In genomic region chr10:101997803-101998202, GRCh38 we compare ENCODE assay signal across 17 cellular contexts. TPM values are rescaled to one million over a fixed set of nuclear protein-coding genes. Genes with fewer than 3 reads are reported as not detected.
A peak's percentile ranks its signal among the peaks of the same experiment; 100 is the strongest.
DNase-seq lines count a peak whose midpoint lies in the region; ATAC-seq, FAIRE-seq and TF ChIP-seq lines count a peak whose summit lies in the region.
"Had no signal": no experiment of that assay in that cellular context is flagged by ENCODE, and none has a peak within 500 bp of the region (broad histone marks: within the 10 kb centered on the region; RNA-seq: fewer than 3 reads in every experiment).

No MANE protein-coding gene starts in this region.

- CTCF ChIA-PET in activated CD8-positive, alpha-beta memory T cell treated with anti-CD3 and anti-CD28 coated beads, Interleukin-2, amount 10 ng/mL, durations not matched to agents 7 days and 5 days (lab: Charles Lee), result interaction anchor here (0.9 to 3.4 kb wide), 7 partner anchors 9 to 157 kb away, joined by 3 to 22 read pairs (median 6); partner anchors contain the start of gene KCNIP2
- CTCF ChIA-PET in endothelial cell of umbilical vein (lab: Charles Lee), result interaction anchor here (1.1 to 7.0 kb wide), 6 partner anchors 11 to 157 kb away, joined by 4 to 83 read pairs (median 29); no protein-coding TSS in a partner anchor

- peak overlapping the region; percentile 0 for H3K27ac Mint-ChIP-seq in activated CD8-positive, alpha-beta memory T cell treated with anti-CD3 and anti-CD28 coated beads, Interleukin-2, amount 10 ng/mL, durations not matched to agents 7 days and 5 days
- H3K27ac Mint-ChIP-seq in astrocyte (ENCODE audit: unreplicated experiment) (no peak overlapping the region), nephron progenitor cell (no peak overlapping the region)
- peak overlapping the region; percentile 42 for H3K27ac Mint-ChIP-seq in stimulated activated memory B cell treated with anti-CD40 and anti-IgM and Interleukin-4, amounts not matched to agents 10 μg/mL and 1 μg/mL and 100 μg/mL, for 72 hours
- H3K27ac Mint-ChIP-seq: CD4-positive, alpha-beta T cell had no signal

- H3K4me2 ChIP-seq in astrocyte (ENCODE audit: low read length) (no peak overlapping the region), endothelial cell of umbilical vein (ENCODE audit: insufficient read depth, low read length) (no peak overlapping the region)

- POLR2A ChIA-PET in endothelial cell of umbilical vein (lab: Charles Lee), result no interaction called here

- dilution Hi-C loops in endothelial cell of umbilical vein (cut with MboI; ENCODE audit: extremely low pct_ligation_motif_present, low sequenced_read_pairs), result loop anchor here (25.0 kb wide), 1 partner anchor 111 kb away; no protein-coding TSS in a partner anchor

- no peaks in the 10 kb centered on the region for H3K9me1 ChIP-seq in endothelial cell of umbilical vein (replicated peaks; ENCODE audit: control insufficient read depth, extremely low read depth, insufficient read depth, low read length)

- H3K27me3 ChIP-seq in astrocyte (ENCODE audit: insufficient read depth, low read length) (no peaks in the 10 kb centered on the region), endothelial cell of umbilical vein (ENCODE audit: control insufficient read depth in 2 of 2, insufficient read depth in 2 of 2, low read length in 2 of 2) (no peaks in the 10 kb centered on the region)

- H3K36me3 ChIP-seq in astrocyte (ENCODE audit: insufficient read depth, low read length), result peaks cover 7% of the 10 kb centered on the region
- peaks cover 0 to 4% of the 10 kb centered on the region in 2 experiments for H3K36me3 ChIP-seq in endothelial cell of umbilical vein (ENCODE audit: control insufficient read depth in 2 of 2, extremely low read depth in 1 of 2, insufficient read depth in 2 of 2, low read length in 2 of 2)

- no peak for FAIRE-seq in astrocyte (lab: Jason Lieb, UNC)
- FAIRE-seq in endothelial cell of umbilical vein (lab: Jason Lieb, UNC), result no peak
- FAIRE-seq: G401.6, H54 had no signal

- H3K9ac ChIP-seq in astrocyte (ENCODE audit: low read length) (no peak overlapping the region), endothelial cell of umbilical vein (replicated peaks; ENCODE audit: extremely low read depth, insufficient read depth, low read length) (no peak overlapping the region)

- H3K4me3 Mint-ChIP-seq in activated CD8-positive, alpha-beta memory T cell treated with anti-CD3 and anti-CD28 coated beads, Interleukin-2, amount 10 ng/mL, durations not matched to agents 7 days and 5 days, result no peak overlapping the region
- H3K4me3 Mint-ChIP-seq in astrocyte (ENCODE audit: unreplicated experiment) (no peak overlapping the region), nephron progenitor cell (no peak overlapping the region)
- no peak overlapping the region for H3K4me3 Mint-ChIP-seq in stimulated activated memory B cell treated with anti-CD40 and anti-IgM and Interleukin-4, amounts not matched to agents 10 μg/mL and 1 μg/mL and 100 μg/mL, for 72 hours
- H3K4me3 Mint-ChIP-seq: CD4-positive, alpha-beta T cell had no signal

- H3K79me2 ChIP-seq in astrocyte (ENCODE audit: insufficient read depth, low read length) (no peaks in the 10 kb centered on the region), endothelial cell of umbilical vein (ENCODE audit: control insufficient read depth, insufficient read depth, low read length) (no peaks in the 10 kb centered on the region)

- H3K9me3 ChIP-seq in astrocyte (ENCODE audit: insufficient read depth, low read depth, low read length) (no peaks in the 10 kb centered on the region), endothelial cell of umbilical vein (replicated peaks; ENCODE audit: control insufficient read depth, insufficient read depth, low read length) (no peaks in the 10 kb centered on the region)

- no peaks in the 10 kb centered on the region for H3K9me3 Mint-ChIP-seq in activated CD8-positive, alpha-beta memory T cell treated with anti-CD3 and anti-CD28 coated beads, Interleukin-2, amount 10 ng/mL, durations not matched to agents 7 days and 5 days (ENCODE audit: low read depth)
- H3K9me3 Mint-ChIP-seq in astrocyte (ENCODE audit: unreplicated experiment), result no peaks in the 10 kb centered on the region
- H3K9me3 Mint-ChIP-seq in stimulated activated memory B cell treated with anti-CD40 and anti-IgM and Interleukin-4, amounts not matched to agents 10 μg/mL and 1 μg/mL and 100 μg/mL, for 72 hours, result no peaks in the 10 kb centered on the region
- H3K9me3 Mint-ChIP-seq in nephron progenitor cell, result no peaks in the 10 kb centered on the region
- H3K9me3 Mint-ChIP-seq: CD4-positive, alpha-beta T cell had no signal

- TF ChIP-seq POLR2A in endothelial cell of umbilical vein (IDR thresholded peaks at IDR 0.05; ENCODE audit: low read depth, low read length), result no peak

- BruUV-seq in endothelial cell of umbilical vein (replicated peaks; lab: Mats Ljungman, UMichigan), result no TSS peak

- H3K27me3 Mint-ChIP-seq in activated CD8-positive, alpha-beta memory T cell treated with anti-CD3 and anti-CD28 coated beads, Interleukin-2, amount 10 ng/mL, durations not matched to agents 7 days and 5 days, result no peaks in the 10 kb centered on the region
- no peaks in the 10 kb centered on the region for H3K27me3 Mint-ChIP-seq in astrocyte (ENCODE audit: low read depth, unreplicated experiment)
- no peaks in the 10 kb centered on the region for H3K27me3 Mint-ChIP-seq in stimulated activated memory B cell treated with anti-CD40 and anti-IgM and Interleukin-4, amounts not matched to agents 10 μg/mL and 1 μg/mL and 100 μg/mL, for 72 hours
- H3K27me3 Mint-ChIP-seq in nephron progenitor cell (ENCODE audit: low read depth, poor library complexity), result no peaks in the 10 kb centered on the region
- H3K27me3 Mint-ChIP-seq: CD4-positive, alpha-beta T cell had no signal

- peaks cover 30% of the 10 kb centered on the region for H3K4me1 Mint-ChIP-seq in activated CD8-positive, alpha-beta memory T cell treated with anti-CD3 and anti-CD28 coated beads, Interleukin-2, amount 10 ng/mL, durations not matched to agents 7 days and 5 days
- H3K4me1 Mint-ChIP-seq in astrocyte (ENCODE audit: low read depth, unreplicated experiment) (peaks cover 16% of the 10 kb centered on the region), nephron progenitor cell (peaks cover 26% of the 10 kb centered on the region)
- H3K4me1 Mint-ChIP-seq in stimulated activated memory B cell treated with anti-CD40 and anti-IgM and Interleukin-4, amounts not matched to agents 10 μg/mL and 1 μg/mL and 100 μg/mL, for 72 hours, result peaks cover 50% of the 10 kb centered on the region

- TF ChIP-seq CTCF in astrocyte (IDR thresholded peaks at IDR 0.05; ENCODE audit: insufficient read depth, low read depth, low read length) (no peak), endothelial cell of umbilical vein (IDR thresholded peaks at IDR 0.05; ENCODE audit: extremely low read depth in 1 of 2, insufficient read depth in 1 of 2, low read depth in 1 of 2, low read length in 2 of 2) (no peak), nephron progenitor cell (IDR thresholded peaks at IDR 0.05) (no peak)

- H3K27ac ChIP-seq in astrocyte (ENCODE audit: low read depth, low read length), result no peak overlapping the region
- no peak overlapping the region for H3K27ac ChIP-seq in endothelial cell of umbilical vein (ENCODE audit: insufficient read depth, low read depth, low read length)
- H3K27ac ChIP-seq: 22Rv1 had no signal

- H2AFZ ChIP-seq in astrocyte (ENCODE audit: low read depth, low read length) (no peak overlapping the region), endothelial cell of umbilical vein (ENCODE audit: low read depth, low read length) (no peak overlapping the region)

- intact Hi-C loops in endothelial cell of umbilical vein (cut with micrococcal nuclease), result loop anchor here (5.0 kb wide), 1 partner anchor 61 kb away; no protein-coding TSS in a partner anchor

- H3K36me3 Mint-ChIP-seq in activated CD8-positive, alpha-beta memory T cell treated with anti-CD3 and anti-CD28 coated beads, Interleukin-2, amount 10 ng/mL, durations not matched to agents 7 days and 5 days, result peaks cover 29% of the 10 kb centered on the region
- peaks cover 11% of the 10 kb centered on the region for H3K36me3 Mint-ChIP-seq in astrocyte (ENCODE audit: low read depth, unreplicated experiment)
- H3K36me3 Mint-ChIP-seq in stimulated activated memory B cell treated with anti-CD40 and anti-IgM and Interleukin-4, amounts not matched to agents 10 μg/mL and 1 μg/mL and 100 μg/mL, for 72 hours, result peaks cover 61% of the 10 kb centered on the region
- peaks cover 48% of the 10 kb centered on the region for H3K36me3 Mint-ChIP-seq in nephron progenitor cell (ENCODE audit: low read depth)

- no peak overlapping the region for H3K4me3 ChIP-seq in astrocyte (ENCODE audit: insufficient read depth, low read depth, low read length)
- no peak overlapping the region for H3K4me3 ChIP-seq in endothelial cell of umbilical vein (replicated peaks in 1 of 3; ENCODE audit: insufficient read depth in 1 of 3, low read depth in 1 of 3, low read length in 3 of 3)

- no peak for DNase-seq in activated CD8-positive, alpha-beta memory T cell treated with anti-CD3 and anti-CD28 coated beads, Interleukin-2, amount 10 ng/mL, durations not matched to agents 7 days and 5 days
- DNase-seq in activated CD8-positive, alpha-beta memory T cell treated with anti-CD3 and anti-CD28 coated beads for 24 hours, result no peak
- DNase-seq in astrocyte (ENCODE audit: low read depth), result peak; percentile 54
- peak; percentile 28 for DNase-seq in endothelial cell of umbilical vein (ENCODE audit: low read depth, low spot score)
- DNase-seq in nephron progenitor cell, result no peak
- no peak for DNase-seq in activated CD4-positive, alpha-beta T cell treated with anti-CD3 and anti-CD28 coated beads for 4 hours
- no peak for DNase-seq in DMS53 treated with DMSO at 0.1 percent for 48 hours (lab: John Stamatoyannopoulos, UW; ENCODE audit: unreplicated experiment)
- DNase-seq: AML-193; C1 segment of cervical spinal cord; CD4-positive, alpha-beta T cell; DMS79 treated with DMSO at 0.1 percent for 48 hours; EL had no signal

- ATAC-seq in activated CD8-positive, alpha-beta memory T cell treated with anti-CD3 and anti-CD28 coated beads, Interleukin-2, amount 10 ng/mL, durations not matched to agents 7 days and 5 days, result peak; percentile 49
- no peak for ATAC-seq in stimulated activated memory B cell treated with anti-CD40 and anti-IgM and Interleukin-4, amounts not matched to agents 10 μg/mL and 1 μg/mL and 100 μg/mL, for 72 hours
- ATAC-seq: HCT116 had no signal

- no peaks in the 10 kb centered on the region for H4K20me1 ChIP-seq in astrocyte (ENCODE audit: insufficient read depth, low read length)
- no peaks in the 10 kb centered on the region for H4K20me1 ChIP-seq in endothelial cell of umbilical vein (replicated peaks; ENCODE audit: control insufficient read depth, extremely low read depth, insufficient read depth, low read length)

- peaks cover 10% of the 10 kb centered on the region for H3K4me1 ChIP-seq in astrocyte (ENCODE audit: insufficient read depth, low read length)
- H3K4me1 ChIP-seq in endothelial cell of umbilical vein (ENCODE audit: control insufficient read depth, extremely low read depth, insufficient read depth, low read length), result peaks cover 11% of the 10 kb centered on the region

RNA-seq across cellular contexts. Expression of gene ARMH3, which starts 58.2 kb away (rescaled TPM):
- total RNA-seq in activated CD8-positive, alpha-beta memory T cell treated with anti-CD3 and anti-CD28 coated beads, Interleukin-2, amount 10 ng/mL, durations not matched to agents 7 days and 5 days, result 10 to 100 TPM; 23.8 to 25.9 TPM
- total RNA-seq in astrocyte, result 20.0 and 22.6 TPM in 2 replicates
- total RNA-seq in endothelial cell of umbilical vein, result 16.6 and 17.6 TPM in 2 replicates
- polyA plus RNA-seq in endothelial cell of umbilical vein, result 12.6 and 13.1 TPM in 2 replicates
- 11.9 TPM in 2 replicates for polyA plus RNA-seq in endothelial cell of umbilical vein (2011; cell fraction: cytosol; rRNA removed)
- 16.9 and 18.1 TPM in 2 replicates for polyA plus RNA-seq in endothelial cell of umbilical vein (2011; cell fraction: nucleus; rRNA removed)
- polyA plus RNA-seq in endothelial cell of umbilical vein (2012), result 14.3 and 14.4 TPM in 2 replicates
- polyA minus RNA-seq in endothelial cell of umbilical vein, result 21.4 and 22.7 TPM in 2 replicates
- 7.9 TPM for polyA minus RNA-seq in endothelial cell of umbilical vein (2011; cell fraction: cytosol; rRNA and poly(A)+ RNA removed)
- polyA minus RNA-seq in endothelial cell of umbilical vein (2011; cell fraction: nucleus; rRNA and poly(A)+ RNA removed), result 19.2 and 23.5 TPM in 2 replicates

Comparison
In these comparisons a context has a peak if more than half of its experiments do, and no peak if none do; other contexts are left out.
1. DNase-seq: peak in astrocyte (single experiment) and endothelial cell of umbilical vein (single experiment); none in activated CD8-positive, alpha-beta memory T cell treated with anti-CD3 and anti-CD28 coated beads, Interleukin-2, amount 10 ng/mL, durations not matched to agents 7 days and 5 days (single experiment), activated CD8-positive, alpha-beta memory T cell treated with anti-CD3 and anti-CD28 coated beads for 24 hours (single experiment), nephron progenitor cell (single experiment), activated CD4-positive, alpha-beta T cell treated with anti-CD3 and anti-CD28 coated beads for 4 hours (0 of 2) and DMS53 treated with DMSO at 0.1 percent for 48 hours (single experiment).
2. H3K27ac Mint-ChIP-seq: peak in activated CD8-positive, alpha-beta memory T cell treated with anti-CD3 and anti-CD28 coated beads, Interleukin-2, amount 10 ng/mL, durations not matched to agents 7 days and 5 days (single experiment) and stimulated activated memory B cell treated with anti-CD40 and anti-IgM and Interleukin-4, amounts not matched to agents 10 μg/mL and 1 μg/mL and 100 μg/mL, for 72 hours (single experiment); none in astrocyte (single experiment) and nephron progenitor cell (single experiment).